In genomic region chr20:36644713-36645109, GRCh38 we compare ENCODE assay signal across 14 cellular contexts.
DNase-seq lines count a peak whose midpoint lies in the region; ATAC-seq and TF ChIP-seq lines count a peak whose summit lies in the region.
"Had no signal": no experiment of that assay in that cellular context is flagged by ENCODE, and none has a peak within 500 bp of the region (broad histone marks: within the 10 kb centered on the region; RNA-seq: fewer than 3 reads in every experiment).

No MANE protein-coding gene starts in this region.

- peak overlapping the region; percentile 34; the same call in 1 of the 2 replicates for H3K27ac ChIP-seq in DND-41 (ENCODE audit: low read length)
- H3K27ac ChIP-seq: BLaER1 treated with 17β-estradiol and CSF1 and Interleukin-3, amounts not matched to agents 10 nM and 100 nM; left lung; parathyroid adenoma had no signal

- no peaks in the 10 kb centered on the region for H4K20me1 ChIP-seq in DND-41 (ENCODE audit: insufficient read depth, low read length)
- H4K20me1 ChIP-seq: BLaER1 treated with 17β-estradiol and CSF1 and Interleukin-3, amounts not matched to agents 10 nM and 100 nM had no signal

- peak overlapping the region; percentile 96 for H3K4me3 Mint-ChIP-seq in central memory CD8-positive, alpha-beta T cell

- peaks cover 53% of the 10 kb centered on the region for H3K4me1 Mint-ChIP-seq in central memory CD8-positive, alpha-beta T cell

- TF ChIP-seq CTCF in DND-41 (IDR thresholded peaks at IDR 0.05; ENCODE audit: borderline replicate concordance, extremely low read depth, low read length, poor library complexity, severe bottlenecking) = no peak

- H2AFZ ChIP-seq in DND-41 (ENCODE audit: low read depth, low read length) = no peak overlapping the region
- H2AFZ ChIP-seq: parathyroid adenoma had no signal

- H3K4me1 ChIP-seq in DND-41 (ENCODE audit: insufficient read depth, low read length) = peaks cover 28% of the 10 kb centered on the region
- H3K4me1 ChIP-seq: parathyroid adenoma had no signal

- no peaks in the 10 kb centered on the region for H3K9me3 ChIP-seq in DND-41 (ENCODE audit: insufficient read depth, low read length, severe bottlenecking)
- H3K9me3 ChIP-seq: BLaER1 treated with 17β-estradiol and CSF1 and Interleukin-3, amounts not matched to agents 10 nM and 100 nM; left lung had no signal

- H3K9me3 Mint-ChIP-seq in central memory CD8-positive, alpha-beta T cell = no peaks in the 10 kb centered on the region
- H3K9me3 Mint-ChIP-seq: stimulated activated naive B cell treated with anti-CD40 and anti-IgM and Interleukin-4, amounts not matched to agents 10 μg/mL and 1 μg/mL and 100 μg/mL, for 72 hours had no signal

- H3K4me3 ChIP-seq in DND-41 (ENCODE audit: low read depth in 1 of 2, low read length in 2 of 2) = no peak overlapping the region
- H3K4me3 ChIP-seq: BLaER1 treated with 17β-estradiol and CSF1 and Interleukin-3, amounts not matched to agents 10 nM and 100 nM had no signal

- DNase-seq in DND-41 = no peak
- peak; percentile 50 to 61 for DNase-seq in activated CD4-positive, alpha-beta T cell treated with anti-CD3 and anti-CD28 coated beads, Interleukin-2, amount 50 U/mL, for 4 hours
- no peak for DNase-seq in central memory CD8-positive, alpha-beta T cell (ENCODE audit: low spot score in 2 of 2)
- DNase-seq in stimulated activated CD4-positive, alpha-beta T cell treated with anti-CD3 and anti-CD28 coated beads, Interleukin-4, amount 100 ng/mL, for 1 hour = peak; percentile 34
- DNase-seq in NCI-H226 = no peak
- no peak for DNase-seq in effector CD4-positive, alpha-beta T cell
- DNase-seq in globus pallidus (ENCODE audit: low spot score) = no peak
- DNase-seq: foreskin fibroblast; left lung; stimulated activated naive B cell treated with anti-CD40 and anti-IgM and Interleukin-4, amounts not matched to agents 10 μg/mL and 1 μg/mL and 100 μg/mL, for 72 hours had no signal

- peaks cover 50% of the 10 kb centered on the region for H3K36me3 Mint-ChIP-seq in central memory CD8-positive, alpha-beta T cell (ENCODE audit: insufficient read depth)
- H3K36me3 Mint-ChIP-seq: stimulated activated naive B cell treated with anti-CD40 and anti-IgM and Interleukin-4, amounts not matched to agents 10 μg/mL and 1 μg/mL and 100 μg/mL, for 72 hours had no signal

- H3K4me2 ChIP-seq in DND-41 (ENCODE audit: insufficient read depth, low read length) = no peak overlapping the region

- peak overlapping the region; percentile 99 for H3K27ac Mint-ChIP-seq in central memory CD8-positive, alpha-beta T cell (ENCODE audit: low read depth)
- H3K27ac Mint-ChIP-seq: stimulated activated naive B cell treated with anti-CD40 and anti-IgM and Interleukin-4, amounts not matched to agents 10 μg/mL and 1 μg/mL and 100 μg/mL, for 72 hours had no signal

- H3K36me3 ChIP-seq in DND-41 (ENCODE audit: insufficient read depth, low read length) = no peaks in the 10 kb centered on the region
- H3K36me3 ChIP-seq: BLaER1 treated with 17β-estradiol and CSF1 and Interleukin-3, amounts not matched to agents 10 nM and 100 nM; left lung had no signal

- H3K9ac ChIP-seq in DND-41 (ENCODE audit: low read depth, low read length) = no peak overlapping the region; the same call in 1 of the 2 replicates
- H3K9ac ChIP-seq: BLaER1 treated with 17β-estradiol and CSF1 and Interleukin-3, amounts not matched to agents 10 nM and 100 nM; parathyroid adenoma had no signal

- H3K27me3 ChIP-seq in DND-41 (ENCODE audit: insufficient read depth, low read length, poor library complexity) = no peaks in the 10 kb centered on the region
- H3K27me3 ChIP-seq: BLaER1 treated with 17β-estradiol and CSF1 and Interleukin-3, amounts not matched to agents 10 nM and 100 nM; left lung had no signal

- no peaks in the 10 kb centered on the region for H3K79me2 ChIP-seq in DND-41 (ENCODE audit: insufficient read depth, low read length)
- H3K79me2 ChIP-seq: parathyroid adenoma had no signal

- no peaks in the 10 kb centered on the region for H3K27me3 Mint-ChIP-seq in central memory CD8-positive, alpha-beta T cell
- H3K27me3 Mint-ChIP-seq: stimulated activated naive B cell treated with anti-CD40 and anti-IgM and Interleukin-4, amounts not matched to agents 10 μg/mL and 1 μg/mL and 100 μg/mL, for 72 hours had no signal

- ATAC-seq in DND-41 (ENCODE audit: insufficient read depth, low read depth) (no peak), HG03565 (IDR thresholded peaks at IDR 0.05; ENCODE audit: unreplicated experiment) (no peak)
- ATAC-seq in central memory CD8-positive, alpha-beta T cell (replicated peaks; ENCODE audit: extremely low read depth, poor library complexity, severe bottlenecking) = peak; percentile 22
- ATAC-seq: left lung, Right ventricle myocardium inferior had no signal

Comparison
In these comparisons a context has a peak if more than half of its experiments do, and no peak if none do; other contexts are left out.
1. DNase-seq: peak in activated CD4-positive, alpha-beta T cell treated with anti-CD3 and anti-CD28 coated beads, Interleukin-2, amount 50 U/mL, for 4 hours (2 of 2) and stimulated activated CD4-positive, alpha-beta T cell treated with anti-CD3 and anti-CD28 coated beads, Interleukin-4, amount 100 ng/mL, for 1 hour (single experiment); none in DND-41 (single experiment), central memory CD8-positive, alpha-beta T cell (0 of 2), NCI-H226 (single experiment), effector CD4-positive, alpha-beta T cell (single experiment) and globus pallidus (single experiment).